Comparison of ENCODE assay signal across 16 cellular contexts in the genomic region with DNA sequence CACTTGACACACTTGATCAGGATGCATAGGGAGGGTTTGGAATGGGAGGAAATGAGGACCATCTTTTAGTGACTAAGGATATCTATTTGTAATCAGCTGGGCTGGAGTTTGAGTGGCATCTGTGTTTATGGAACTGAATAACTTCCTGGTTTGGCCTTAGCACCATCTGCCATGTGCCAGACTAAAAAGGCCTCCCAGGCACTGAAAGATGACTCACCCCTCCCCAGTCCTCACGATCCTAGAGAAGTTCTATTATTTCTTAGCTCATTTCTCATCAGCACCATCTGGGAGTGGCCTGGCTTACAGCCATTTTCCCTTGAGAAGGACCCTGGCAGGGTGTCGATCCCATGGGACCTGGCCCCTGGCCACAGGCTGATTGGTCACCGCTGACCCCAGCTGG. TPM values are rescaled to one million over a fixed set of nuclear protein-coding genes. Genes with fewer than 3 reads are reported as not detected.
A peak's percentile ranks its signal among the peaks of the same experiment; 100 is the strongest.
DNase-seq lines count a peak whose midpoint lies in the region; ATAC-seq lines count a peak whose summit lies in the region.
"Had no signal": no experiment of that assay in that cellular context is flagged by ENCODE, and none has a peak within 500 bp of the region (broad histone marks: within the 10 kb centered on the region; RNA-seq: fewer than 3 reads in every experiment).

No MANE protein-coding gene starts in this region.

- no peaks in the 10 kb centered on the region for H3K4me1 ChIP-seq in SJSA1 (replicated peaks)
- H3K4me1 ChIP-seq: Caco-2, spleen had no signal

- H3K36me3 ChIP-seq in SJSA1: no peaks in the 10 kb centered on the region
- H3K36me3 ChIP-seq: spleen, thoracic aorta had no signal

- no peak overlapping the region for H3K4me3 ChIP-seq in SJSA1
- H3K4me3 ChIP-seq: lung, spleen, thoracic aorta had no signal

- H3K27ac ChIP-seq in SJSA1: no peak overlapping the region
- H3K27ac ChIP-seq: spleen, thoracic aorta had no signal

- no peaks in the 10 kb centered on the region for H3K9me3 ChIP-seq in SJSA1 (replicated peaks)
- H3K9me3 ChIP-seq: Caco-2, thoracic aorta had no signal

- no peaks in the 10 kb centered on the region for H3K27me3 ChIP-seq in SJSA1 (replicated peaks)

- ATAC-seq in GM19324 (IDR thresholded peaks at IDR 0.05; ENCODE audit: low FRiP score, unreplicated experiment) (no peak), HG02970 (IDR thresholded peaks at IDR 0.05; ENCODE audit: low FRiP score, unreplicated experiment) (no peak), HG02571 (IDR thresholded peaks at IDR 0.05; ENCODE audit: unreplicated experiment) (no peak)

- peak; percentile 79 for DNase-seq in DMS 273 (lab: John Stamatoyannopoulos, UW; ENCODE audit: unreplicated experiment)
- peak; percentile 30 for DNase-seq in HS-5 (ENCODE audit: low read depth)
- DNase-seq in SJSA1 (ENCODE audit: low read depth in 1 of 2, low spot score in 2 of 2): peak; percentile 14 to 43
- DNase-seq in hepatic stellate cell (ENCODE audit: low spot score): peak; percentile 28
- no peak for DNase-seq in effector CD4-positive, alpha-beta T cell
- DNase-seq: activated CD4-positive, alpha-beta T cell treated with anti-CD3 and anti-CD28 coated beads for 48 hours; Caco-2; GOT3; occipital lobe; spleen had no signal

RNA-seq across cellular contexts. Expression of gene CTXND1, which starts 23.9 kb away (rescaled TPM):
- not detected in 2 replicates for total RNA-seq in SJSA1 (2014; rRNA removed; shearing (Covaris generic))
- total RNA-seq: NCI-H460 had no signal
